1 cellular context compared by ENCODE assay signal in genomic region chr2:240251848-240252190, GRCh38.
TF ChIP-seq lines count a peak whose summit lies in the region.

No MANE protein-coding gene starts in this region.

TF ChIP-seq in HCT116, 20 proteins besides CTCF, POLR2A, EP300 and RAD21 (continued from another document):
- TF ChIP-seq, protein P1, sequence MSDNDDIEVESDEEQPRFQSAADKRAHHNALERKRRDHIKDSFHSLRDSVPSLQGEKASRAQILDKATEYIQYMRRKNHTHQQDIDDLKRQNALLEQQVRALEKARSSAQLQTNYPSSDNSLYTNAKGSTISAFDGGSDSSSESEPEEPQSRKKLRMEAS (IDR thresholded peaks at IDR 0.05) = no peak
- TF ChIP-seq ZFX (IDR thresholded peaks at IDR 0.05) (no peak), EGR1 (IDR thresholded peaks at IDR 0.05; ENCODE audit: low read depth) (no peak), CBX3 (IDR thresholded peaks at IDR 0.05; ENCODE audit: low read depth) (no peak), JUND (IDR thresholded peaks at IDR 0.05) (no peak), TCF7L2 (IDR thresholded peaks at IDR 0.05; ENCODE audit: borderline replicate concordance, extremely low read depth, insufficient read depth, insufficient read length) (no peak), SIN3A (IDR thresholded peaks at IDR 0.05; ENCODE audit: low read depth) (no peak)
- TF ChIP-seq, protein P2, sequence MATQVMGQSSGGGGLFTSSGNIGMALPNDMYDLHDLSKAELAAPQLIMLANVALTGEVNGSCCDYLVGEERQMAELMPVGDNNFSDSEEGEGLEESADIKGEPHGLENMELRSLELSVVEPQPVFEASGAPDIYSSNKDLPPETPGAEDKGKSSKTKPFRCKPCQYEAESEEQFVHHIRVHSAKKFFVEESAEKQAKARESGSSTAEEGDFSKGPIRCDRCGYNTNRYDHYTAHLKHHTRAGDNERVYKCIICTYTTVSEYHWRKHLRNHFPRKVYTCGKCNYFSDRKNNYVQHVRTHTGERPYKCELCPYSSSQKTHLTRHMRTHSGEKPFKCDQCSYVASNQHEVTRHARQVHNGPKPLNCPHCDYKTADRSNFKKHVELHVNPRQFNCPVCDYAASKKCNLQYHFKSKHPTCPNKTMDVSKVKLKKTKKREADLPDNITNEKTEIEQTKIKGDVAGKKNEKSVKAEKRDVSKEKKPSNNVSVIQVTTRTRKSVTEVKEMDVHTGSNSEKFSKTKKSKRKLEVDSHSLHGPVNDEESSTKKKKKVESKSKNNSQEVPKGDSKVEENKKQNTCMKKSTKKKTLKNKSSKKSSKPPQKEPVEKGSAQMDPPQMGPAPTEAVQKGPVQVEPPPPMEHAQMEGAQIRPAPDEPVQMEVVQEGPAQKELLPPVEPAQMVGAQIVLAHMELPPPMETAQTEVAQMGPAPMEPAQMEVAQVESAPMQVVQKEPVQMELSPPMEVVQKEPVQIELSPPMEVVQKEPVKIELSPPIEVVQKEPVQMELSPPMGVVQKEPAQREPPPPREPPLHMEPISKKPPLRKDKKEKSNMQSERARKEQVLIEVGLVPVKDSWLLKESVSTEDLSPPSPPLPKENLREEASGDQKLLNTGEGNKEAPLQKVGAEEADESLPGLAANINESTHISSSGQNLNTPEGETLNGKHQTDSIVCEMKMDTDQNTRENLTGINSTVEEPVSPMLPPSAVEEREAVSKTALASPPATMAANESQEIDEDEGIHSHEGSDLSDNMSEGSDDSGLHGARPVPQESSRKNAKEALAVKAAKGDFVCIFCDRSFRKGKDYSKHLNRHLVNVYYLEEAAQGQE (IDR thresholded peaks at IDR 0.05; ENCODE audit: low read depth) = no peak
